1 cellular context compared by ENCODE assay signal in the genomic region with DNA sequence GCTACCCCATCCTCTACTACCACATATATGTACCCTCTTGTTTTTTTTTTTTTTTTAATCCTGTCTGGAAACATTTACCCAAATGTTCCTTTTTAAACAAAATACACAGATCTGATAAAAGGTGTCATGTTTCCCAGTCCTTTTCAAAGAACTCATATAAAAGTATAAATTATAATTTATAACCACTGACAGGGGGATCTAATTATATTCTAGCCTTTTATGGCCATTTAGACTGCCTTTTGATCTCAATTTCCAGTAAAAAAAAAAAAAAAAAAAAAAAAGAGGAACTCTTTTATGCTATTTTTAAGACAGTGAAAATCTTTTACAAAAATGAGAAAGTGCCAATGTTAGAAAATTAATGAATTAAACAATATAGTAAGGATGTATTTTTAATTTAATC.
TF ChIP-seq lines count a peak whose summit lies in the region.

No MANE protein-coding gene starts in this region.

TF ChIP-seq in HCT116, 20 proteins besides CTCF, POLR2A, EP300 and RAD21 (continued from another document):
- TF ChIP-seq MAX (IDR thresholded peaks at IDR 0.05) (no peak), CBX3 (IDR thresholded peaks at IDR 0.05; ENCODE audit: low read depth) (no peak), ZFX (IDR thresholded peaks at IDR 0.05) (no peak), SP1 (IDR thresholded peaks at IDR 0.05; ENCODE audit: low read depth) (no peak), ZNF274 (IDR thresholded peaks at IDR 0.05; ENCODE audit: low read depth, low read length) (no peak), SIN3A (IDR thresholded peaks at IDR 0.05; ENCODE audit: low read depth) (no peak), JUND (IDR thresholded peaks at IDR 0.05) (no peak), ELF1 (IDR thresholded peaks at IDR 0.05; ENCODE audit: borderline replicate concordance, low read depth) (no peak), FOSL1 (IDR thresholded peaks at IDR 0.05; ENCODE audit: low read depth) (no peak), TCF7L2 (IDR thresholded peaks at IDR 0.05; ENCODE audit: borderline replicate concordance, extremely low read depth, insufficient read depth, insufficient read length) (no peak)
- TF ChIP-seq, protein P1, sequence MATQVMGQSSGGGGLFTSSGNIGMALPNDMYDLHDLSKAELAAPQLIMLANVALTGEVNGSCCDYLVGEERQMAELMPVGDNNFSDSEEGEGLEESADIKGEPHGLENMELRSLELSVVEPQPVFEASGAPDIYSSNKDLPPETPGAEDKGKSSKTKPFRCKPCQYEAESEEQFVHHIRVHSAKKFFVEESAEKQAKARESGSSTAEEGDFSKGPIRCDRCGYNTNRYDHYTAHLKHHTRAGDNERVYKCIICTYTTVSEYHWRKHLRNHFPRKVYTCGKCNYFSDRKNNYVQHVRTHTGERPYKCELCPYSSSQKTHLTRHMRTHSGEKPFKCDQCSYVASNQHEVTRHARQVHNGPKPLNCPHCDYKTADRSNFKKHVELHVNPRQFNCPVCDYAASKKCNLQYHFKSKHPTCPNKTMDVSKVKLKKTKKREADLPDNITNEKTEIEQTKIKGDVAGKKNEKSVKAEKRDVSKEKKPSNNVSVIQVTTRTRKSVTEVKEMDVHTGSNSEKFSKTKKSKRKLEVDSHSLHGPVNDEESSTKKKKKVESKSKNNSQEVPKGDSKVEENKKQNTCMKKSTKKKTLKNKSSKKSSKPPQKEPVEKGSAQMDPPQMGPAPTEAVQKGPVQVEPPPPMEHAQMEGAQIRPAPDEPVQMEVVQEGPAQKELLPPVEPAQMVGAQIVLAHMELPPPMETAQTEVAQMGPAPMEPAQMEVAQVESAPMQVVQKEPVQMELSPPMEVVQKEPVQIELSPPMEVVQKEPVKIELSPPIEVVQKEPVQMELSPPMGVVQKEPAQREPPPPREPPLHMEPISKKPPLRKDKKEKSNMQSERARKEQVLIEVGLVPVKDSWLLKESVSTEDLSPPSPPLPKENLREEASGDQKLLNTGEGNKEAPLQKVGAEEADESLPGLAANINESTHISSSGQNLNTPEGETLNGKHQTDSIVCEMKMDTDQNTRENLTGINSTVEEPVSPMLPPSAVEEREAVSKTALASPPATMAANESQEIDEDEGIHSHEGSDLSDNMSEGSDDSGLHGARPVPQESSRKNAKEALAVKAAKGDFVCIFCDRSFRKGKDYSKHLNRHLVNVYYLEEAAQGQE (IDR thresholded peaks at IDR 0.05; ENCODE audit: low read depth): no peak
- TF ChIP-seq, protein P2, sequence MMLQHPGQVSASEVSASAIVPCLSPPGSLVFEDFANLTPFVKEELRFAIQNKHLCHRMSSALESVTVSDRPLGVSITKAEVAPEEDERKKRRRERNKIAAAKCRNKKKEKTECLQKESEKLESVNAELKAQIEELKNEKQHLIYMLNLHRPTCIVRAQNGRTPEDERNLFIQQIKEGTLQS (IDR thresholded peaks at IDR 0.05): no peak
